ENCODE assay signal across 8 cellular contexts in the genomic region with DNA sequence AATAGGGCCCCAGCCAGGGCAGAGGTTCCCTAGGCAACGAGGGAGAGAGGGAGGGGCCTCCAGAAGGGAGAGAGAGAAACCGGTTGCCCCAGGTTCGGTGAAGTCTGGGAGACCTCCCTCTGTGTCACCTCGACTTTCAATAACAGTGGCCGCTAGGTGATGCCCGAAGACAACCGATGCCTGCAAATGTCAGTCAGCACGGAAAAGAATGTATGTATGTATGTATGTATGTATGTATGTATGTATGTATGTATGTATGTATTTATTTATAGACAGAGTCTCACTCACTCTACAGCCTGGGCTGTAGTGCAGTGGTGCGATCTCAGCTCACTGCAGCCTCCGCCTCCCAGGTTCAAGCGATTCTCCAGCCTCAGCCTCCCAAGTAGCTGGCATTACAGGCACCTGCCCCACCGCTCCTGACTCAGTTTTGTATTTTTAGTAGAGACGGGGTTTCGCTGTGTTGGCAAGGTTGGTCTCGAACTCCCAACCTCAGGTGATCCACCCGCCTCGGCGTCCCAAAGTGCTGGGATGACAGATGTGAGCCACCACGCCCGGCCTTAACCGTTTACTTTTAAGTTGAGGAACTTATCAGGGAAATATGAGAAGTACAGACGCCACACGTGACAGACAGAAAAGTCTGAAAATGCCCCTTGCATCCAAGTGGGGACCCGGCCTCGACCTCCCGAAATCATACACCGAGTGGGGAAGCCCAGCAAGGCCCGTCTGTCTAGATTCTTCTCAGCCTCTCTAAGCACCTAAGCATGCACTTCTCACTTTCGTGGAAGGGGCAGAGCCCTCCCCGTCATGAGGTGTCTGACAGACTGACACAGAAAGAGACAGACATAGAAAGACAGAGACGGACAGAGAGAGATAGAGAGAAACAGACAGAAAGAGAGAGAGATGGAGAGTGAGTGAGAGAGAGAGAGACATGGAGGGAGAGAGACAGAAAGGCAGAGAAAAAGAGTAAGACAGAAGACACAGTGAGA.
A peak's percentile ranks its signal among the peaks of the same experiment; 100 is the strongest.
DNase-seq lines count a peak whose midpoint lies in the region; ATAC-seq and TF ChIP-seq lines count a peak whose summit lies in the region.
"Not testable (repeated sequence)": the region's sequence is repeated elsewhere in the genome, so short reads cannot be mapped to it uniquely, and the experiment has no call there.

No MANE protein-coding gene starts in this region.

- intact Hi-C loops in MCF 10A (cut with micrococcal nuclease): loop anchor here (1.0 to 10.0 kb wide), 5 partner anchors 180 to 1573 kb away; no protein-coding TSS in a partner anchor
- intact Hi-C loops in head of caudate nucleus (cut with DNase I); mucosa of descending colon (cut with DNase I, micrococcal nuclease): not testable (repeated sequence)

- TF ChIP-seq CTCF in AG09309 (IDR thresholded peaks at IDR 0.05; ENCODE audit: control insufficient read depth, insufficient read depth, low read depth, low read length, missing control alignments): peak; percentile 49
- peak; percentile 82 for TF ChIP-seq CTCF in MCF 10A (IDR thresholded peaks at IDR 0.05; ENCODE audit: unreplicated experiment)
- TF ChIP-seq CTCF in mucosa of descending colon (IDR thresholded peaks at IDR 0.05): peak; percentile 22

- peak; percentile 62 for ATAC-seq in GM21360 (IDR thresholded peaks at IDR 0.05; ENCODE audit: unreplicated experiment)
- peak; percentile 55 for ATAC-seq in mucosa of descending colon

- not testable (repeated sequence) for DNase-seq in AG09309 (ENCODE audit: low read depth)
- peak; percentile 85 for DNase-seq in NT2/D1 (ENCODE audit: low read depth, low spot score)
- peak; percentile 67 for DNase-seq in activated CD4-positive, alpha-beta memory T cell treated with anti-CD3 and anti-CD28 coated beads, Interleukin-2, amount 10 ng/mL, durations not matched to agents 7 days and 5 days
- peak; percentile 69 for DNase-seq in MCF 10A (ENCODE audit: unreplicated experiment)
- DNase-seq in head of caudate nucleus: peak in 36 of 42 donors; percentile 20 to 73 (median 46)
- peak; percentile 73 to 84 (median 80) for DNase-seq in mucosa of descending colon
- DNase-seq in stimulated activated CD4-positive, alpha-beta T cell treated with anti-CD3 and anti-CD28 coated beads, Interleukin-2, amount 100 ng/mL, for 24 hours: peak; percentile 34 to 46

- not testable (repeated sequence) for H3K36me3 ChIP-seq in NT2/D1 (ENCODE audit: insufficient read depth, insufficient read length, low read length); mucosa of descending colon (ENCODE audit: low read depth)

- peak overlapping the region; percentile 53 for H3K27ac Mint-ChIP-seq in activated CD4-positive, alpha-beta memory T cell treated with anti-CD3 and anti-CD28 coated beads, Interleukin-2, amount 10 ng/mL, durations not matched to agents 7 days and 5 days
- H3K27ac Mint-ChIP-seq in MCF 10A (ENCODE audit: low read depth, unreplicated experiment): not testable (repeated sequence)

- CTCF ChIA-PET in activated CD4-positive, alpha-beta memory T cell treated with anti-CD3 and anti-CD28 coated beads, Interleukin-2, amount 10 ng/mL, durations not matched to agents 7 days and 5 days (lab: Charles Lee): not testable (repeated sequence)
- CTCF ChIA-PET in MCF 10A (lab: Yijun Ruan, JAX): interaction anchor here (0.6 to 1.9 kb wide), 23 partner anchors 14 to 1582 kb away, joined by 3 to 7 read pairs (median 3); a partner anchor contains a TSS

- not testable (repeated sequence) for H3K4me1 Mint-ChIP-seq in activated CD4-positive, alpha-beta memory T cell treated with anti-CD3 and anti-CD28 coated beads, Interleukin-2, amount 10 ng/mL, durations not matched to agents 7 days and 5 days; MCF 10A (ENCODE audit: insufficient read depth, unreplicated experiment)

- H3K4me3 ChIP-seq in AG09309 (ENCODE audit: control insufficient read depth, low read depth, low read length): peak overlapping the region; percentile 19
- not testable (repeated sequence) for H3K4me3 ChIP-seq in NT2/D1 (ENCODE audit: insufficient read length, low read depth); mucosa of descending colon

- H3K4me3 Mint-ChIP-seq in activated CD4-positive, alpha-beta memory T cell treated with anti-CD3 and anti-CD28 coated beads, Interleukin-2, amount 10 ng/mL, durations not matched to agents 7 days and 5 days: peak overlapping the region; percentile 43
- not testable (repeated sequence) for H3K4me3 Mint-ChIP-seq in MCF 10A (ENCODE audit: unreplicated experiment)

- not testable (repeated sequence) for H3K27me3 Mint-ChIP-seq in activated CD4-positive, alpha-beta memory T cell treated with anti-CD3 and anti-CD28 coated beads, Interleukin-2, amount 10 ng/mL, durations not matched to agents 7 days and 5 days; MCF 10A (ENCODE audit: insufficient read depth, unreplicated experiment)

- not testable (repeated sequence) for H3K9me3 ChIP-seq in NT2/D1 (ENCODE audit: insufficient read depth, low read length); mucosa of descending colon

- not testable (repeated sequence) for H3K27me3 ChIP-seq in NT2/D1 (ENCODE audit: insufficient read depth, insufficient read length)

- BruUV-seq in MCF 10A (replicated peaks; lab: Mats Ljungman, UMichigan): not testable (repeated sequence)

- not testable (repeated sequence) for H3K9me3 Mint-ChIP-seq in activated CD4-positive, alpha-beta memory T cell treated with anti-CD3 and anti-CD28 coated beads, Interleukin-2, amount 10 ng/mL, durations not matched to agents 7 days and 5 days; MCF 10A (ENCODE audit: unreplicated experiment)

- not testable (repeated sequence) for H3K4me1 ChIP-seq in NT2/D1 (ENCODE audit: insufficient read depth, insufficient read length); mucosa of descending colon (ENCODE audit: low read depth)

- not testable (repeated sequence) for H3K9ac ChIP-seq in NT2/D1 (ENCODE audit: insufficient read length, low read depth)

- POLR2A ChIA-PET in activated CD4-positive, alpha-beta memory T cell treated with anti-CD3 and anti-CD28 coated beads, Interleukin-2, amount 10 ng/mL, durations not matched to agents 7 days and 5 days (lab: Charles Lee): not testable (repeated sequence)
- POLR2A ChIA-PET in MCF 10A (lab: Yijun Ruan, JAX): interaction anchor here (0.7 kb wide), 1 partner anchor 414 kb away, joined by 3 read pairs; no protein-coding TSS in a partner anchor

- not testable (repeated sequence) for H3K36me3 Mint-ChIP-seq in activated CD4-positive, alpha-beta memory T cell treated with anti-CD3 and anti-CD28 coated beads, Interleukin-2, amount 10 ng/mL, durations not matched to agents 7 days and 5 days (ENCODE audit: low read depth); MCF 10A (ENCODE audit: insufficient read depth, unreplicated experiment)

Comparison
In these comparisons a context has a peak if more than half of its experiments do, and no peak if none do; other contexts are left out.
1. CTCF ChIP-seq: peak in every context shown above with its lines; median percentile 82 in MCF 10A; 49 in AG09309; 22 in mucosa of descending colon.